In the genomic region with DNA sequence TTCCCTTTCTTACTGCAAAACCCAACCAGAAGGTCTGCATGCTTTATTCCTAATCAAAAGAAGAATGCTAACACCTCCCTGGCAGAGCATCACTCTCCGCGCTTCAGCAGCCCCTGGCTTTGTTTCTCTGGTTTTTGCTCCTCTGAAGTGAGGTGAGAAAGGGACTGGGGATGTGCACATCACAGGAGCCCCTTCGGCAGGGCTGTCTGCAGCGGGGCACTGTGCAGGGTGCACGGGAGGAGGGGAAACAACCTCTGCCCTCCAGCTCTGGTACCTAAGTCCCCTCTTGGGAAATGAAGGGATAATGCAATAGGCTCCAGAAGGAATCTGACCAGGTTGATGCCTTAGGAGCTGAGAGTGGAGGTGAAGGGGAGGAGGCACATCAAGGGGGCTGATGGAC, we compare ENCODE assay signal across 31 cellular contexts.
"Had no signal": no experiment of that assay in that cellular context is flagged by ENCODE, and none has a peak within 500 bp of the region (broad histone marks: within the 10 kb centered on the region; RNA-seq: fewer than 3 reads in every experiment).

No MANE protein-coding gene starts in this region.

- H3K4me1 Mint-ChIP-seq: activated naive CD8-positive, alpha-beta T cell treated with anti-CD3 and anti-CD28 coated beads, Interleukin-2, amount 50 U/mL, for 24 hours; T-helper 17 cell had no signal

- H3K36me3 ChIP-seq: ascending aorta, Peyer's patch had no signal

- ATAC-seq: activated naive CD4-positive, alpha-beta T cell treated with anti-CD3 and anti-CD28 coated beads, Interleukin-2, amount 50 U/mL, for 72 hours; activated naive CD8-positive, alpha-beta T cell treated with anti-CD3 and anti-CD28 coated beads, Interleukin-2, amount 50 U/mL, for 24 hours; body of pancreas; T-helper 17 cell; WTC11 had no signal

- H3K4me3 Mint-ChIP-seq: activated naive CD8-positive, alpha-beta T cell treated with anti-CD3 and anti-CD28 coated beads, Interleukin-2, amount 50 U/mL, for 24 hours; activated T-helper 1 cell treated with anti-CD3 and anti-CD28 coated beads, Interleukin-12 subunit alpha, Interleukin-12 subunit beta, Interleukin-2, Interleukin-4 antibody, amounts not matched to agents 30 ng/mL and 10 ng/mL and 1 ng/mL, durations not matched to agents 14 hours and 24 hours and 36 hours; T-helper 17 cell; WTC11 had no signal

- H3K4me1 ChIP-seq: Peyer's patch had no signal

- H3K36me3 Mint-ChIP-seq: activated naive CD4-positive, alpha-beta T cell treated with anti-CD3 and anti-CD28 coated beads, Interleukin-2, amount 50 U/mL, for 72 hours; WTC11 had no signal

- H3K27ac Mint-ChIP-seq: activated naive CD4-positive, alpha-beta T cell treated with anti-CD3 and anti-CD28 coated beads, Interleukin-2, amount 50 U/mL, for 72 hours; activated naive CD8-positive, alpha-beta T cell treated with anti-CD3 and anti-CD28 coated beads, Interleukin-2, amount 50 U/mL, for 24 hours; activated T-helper 1 cell treated with anti-CD3 and anti-CD28 coated beads, Interleukin-12 subunit alpha, Interleukin-12 subunit beta, Interleukin-2, Interleukin-4 antibody, amounts not matched to agents 30 ng/mL and 10 ng/mL and 1 ng/mL, durations not matched to agents 14 hours and 24 hours and 36 hours; T-helper 17 cell; WTC11 had no signal

- H3K9me3 ChIP-seq: ascending aorta, body of pancreas, Peyer's patch had no signal

- H3K27me3 ChIP-seq: ascending aorta, body of pancreas, Peyer's patch had no signal

- DNase-seq: activated CD4-positive, alpha-beta T cell treated with anti-CD3 and anti-CD28 coated beads for 48 hours; activated CD4-positive, alpha-beta T cell treated with anti-CD3 and anti-CD28 coated beads, Interleukin-2, amount 50 U/mL, for 4 hours; activated CD4-positive, CD25-positive, alpha-beta regulatory T cell treated with anti-CD3 and anti-CD28 coated beads, Interleukin-2, amount 50 U/mL, for 72 hours; activated effector memory CD4-positive, alpha-beta T cell treated with Interleukin-2 at 50 U/mL for 16 hours; activated naive CD4-positive, alpha-beta T cell; activated naive CD8-positive, alpha-beta T cell treated with anti-CD3 and anti-CD28 coated beads, Interleukin-2, amount 50 U/mL, for 24 hours; amniotic stem cell; body of pancreas; central memory CD4-positive, alpha-beta T cell; IMR-90; Kasumi-1; KBM-7; NCI-H1048; NCI-H146; NCI-H2029; NCI-H2107; NCI-H2171 treated with DMSO at 0.1 percent for 48 hours; NCI-H345; NCI-H510A; NCI-H526 treated with DMSO at 0.1 percent for 48 hours; NCI-H82; NK-92 treated with Interleukin-12 subunit alpha and Interleukin-12 subunit beta, amount 100 ng/mL, for 24 hours; OCI-M1; Peyer's patch; SHP77 treated with DMSO at 0.1 percent for 48 hours; T-helper 17 cell; T-helper 9 cell had no signal

- H3K9me3 Mint-ChIP-seq: activated naive CD4-positive, alpha-beta T cell treated with anti-CD3 and anti-CD28 coated beads, Interleukin-2, amount 50 U/mL, for 72 hours; activated naive CD8-positive, alpha-beta T cell treated with anti-CD3 and anti-CD28 coated beads, Interleukin-2, amount 50 U/mL, for 24 hours; activated T-helper 1 cell treated with anti-CD3 and anti-CD28 coated beads, Interleukin-12 subunit alpha, Interleukin-12 subunit beta, Interleukin-2, Interleukin-4 antibody, amounts not matched to agents 30 ng/mL and 10 ng/mL and 1 ng/mL, durations not matched to agents 14 hours and 24 hours and 36 hours; WTC11 had no signal

- H3K4me3 ChIP-seq: ascending aorta, body of pancreas, Peyer's patch had no signal

- H3K27ac ChIP-seq: ascending aorta, body of pancreas, Peyer's patch had no signal
